ENCODE assay signal across 9 cellular contexts in genomic region chr1:146039844-146040194, GRCh38. TPM values are rescaled to one million over a fixed set of nuclear protein-coding genes. Genes with fewer than 3 reads are reported as not detected.
DNase-seq lines count a peak whose midpoint lies in the region; ATAC-seq and TF ChIP-seq lines count a peak whose summit lies in the region.
"Had no signal": no experiment of that assay in that cellular context is flagged by ENCODE, and none has a peak within 500 bp of the region (broad histone marks: within the 10 kb centered on the region; RNA-seq: fewer than 3 reads in every experiment).

No MANE protein-coding gene starts in this region.

- TF ChIP-seq POLR2A in Peyer's patch (IDR thresholded peaks at IDR 0.05), result no peak

- no peak for TF ChIP-seq CTCF in SK-N-SH (IDR thresholded peaks at IDR 0.05)
- no peak for TF ChIP-seq CTCF in Peyer's patch (IDR thresholded peaks at IDR 0.05)

- CTCF ChIA-PET in SK-N-SH (lab: Yijun Ruan, JAX), result interaction anchor here (0.7 to 3.1 kb wide), 5 partner anchors 8 to 148 kb away, joined by 3 to 11 read pairs (median 4); no protein-coding TSS in a partner anchor

- H4K20me1 ChIP-seq in SK-N-SH (ENCODE audit: insufficient read depth), result no peaks in the 10 kb centered on the region; the same call in 1 of the 2 replicates

- H3K27me3 ChIP-seq in SK-N-SH (ENCODE audit: insufficient read depth) (no peaks in the 10 kb centered on the region), iPS-15b (ENCODE audit: control insufficient read depth, insufficient read depth, low read length) (no peaks in the 10 kb centered on the region), aorta (ENCODE audit: control insufficient read depth in 1 of 2, insufficient read depth in 2 of 2, low read length in 1 of 2) (no peaks in the 10 kb centered on the region), Peyer's patch (no peaks in the 10 kb centered on the region)

- H3K4me1 ChIP-seq in SK-N-SH (ENCODE audit: control insufficient read depth in 1 of 2, insufficient read depth in 2 of 2, low read depth in 1 of 2, low read length in 1 of 2) (peaks cover 0 to 2% of the 10 kb centered on the region in 2 experiments; a peak in 2 of 4 replicates), iPS-15b (ENCODE audit: control insufficient read depth, insufficient read depth, low read length) (peaks cover under 1% of the 10 kb centered on the region), aorta (ENCODE audit: control insufficient read depth in 1 of 2, insufficient read depth in 2 of 2, low read length in 2 of 2) (no peaks in the 10 kb centered on the region), Peyer's patch (peaks cover 0 to 13% (median 3%) of the 10 kb centered on the region in 4 donors)

- no peak for TF ChIP-seq RAD21 in SK-N-SH (IDR thresholded peaks at IDR 0.05; ENCODE audit: low read length)

- WGBS in SK-N-SH (ENCODE audit: low lambda C conversion rate), result 44% methylated on average over 9 of the region's 9 CpGs
- 33 to 40% methylated on average over 9 of the region's 9 CpGs for WGBS in aorta, 2 donors

- no peaks in the 10 kb centered on the region for H3K79me2 ChIP-seq in SK-N-SH (ENCODE audit: insufficient read depth)

- H3K9ac ChIP-seq in SK-N-SH (peak overlapping the region; percentile 86; the same call in 1 of the 2 replicates), SK-N-MC (ENCODE audit: insufficient read length) (no peak overlapping the region), iPS-15b (ENCODE audit: low read depth, low read length) (no peak overlapping the region)

- no peaks in the 10 kb centered on the region for H3K9me2 ChIP-seq in SK-N-SH

- peak overlapping the region; percentile 53; the same call in 1 of the 2 replicates for H2AFZ ChIP-seq in SK-N-SH (ENCODE audit: low read depth)

- TF ChIP-seq EP300 in SK-N-SH (IDR thresholded peaks at IDR 0.05; ENCODE audit: borderline replicate concordance in 1 of 2, low read depth in 1 of 2, low read length in 1 of 2), result no peak

- H3K27ac ChIP-seq in SK-N-SH (ENCODE audit: low read depth in 2 of 2, low read length in 1 of 2) (peak overlapping the region in 1 of 2 experiments; percentile 88; a peak in 1 of 4 replicates), SK-N-MC (peak overlapping the region; percentile 30; the same call in 1 of the 2 replicates), aorta (ENCODE audit: low read depth in 1 of 2, low read length in 2 of 2) (peak overlapping the region in 1 of 2 donors; percentile 62), Peyer's patch (peak overlapping the region in 2 of 4 donors; percentile 82 to 88)

- DNase-seq in SK-N-SH (no peak), SK-N-MC (ENCODE audit: low read depth, low spot score) (no peak), superior temporal gyrus (ENCODE audit: extremely low spot score) (peak; percentile 48), NCI-H446 treated with DMSO at 0.1 percent for 48 hours (lab: John Stamatoyannopoulos, UW) (no peak), aorta (no peak), Peyer's patch (no peak)

- H3K4me2 ChIP-seq in SK-N-SH, result peak overlapping the region; percentile 92

- H3K36me3 ChIP-seq in SK-N-SH (replicated peaks in 1 of 2; ENCODE audit: control insufficient read depth in 1 of 2, insufficient read depth in 2 of 2, low read length in 1 of 2) (no peaks in the 10 kb centered on the region), SK-N-MC (ENCODE audit: insufficient read depth, low read length) (no peaks in the 10 kb centered on the region), iPS-15b (ENCODE audit: control insufficient read depth, insufficient read depth, low read length) (no peaks in the 10 kb centered on the region), aorta (ENCODE audit: control insufficient read depth in 1 of 2, insufficient read depth in 2 of 2, low read length in 1 of 2) (no peaks in the 10 kb centered on the region), Peyer's patch (no peaks in the 10 kb centered on the region)

- peaks cover 49% of the 10 kb centered on the region for H3F3A ChIP-seq in SK-N-SH (replicated peaks; ENCODE audit: insufficient read depth)

- POLR2A ChIA-PET in SK-N-SH (lab: Yijun Ruan, JAX), result interaction anchor here (5.4 kb wide), 1 partner anchor 12 kb away, joined by 35 read pairs; no protein-coding TSS in a partner anchor

- H3K9me3 ChIP-seq in SK-N-SH, result no peaks in the 10 kb centered on the region
- no peaks in the 10 kb centered on the region for H3K9me3 ChIP-seq in SK-N-MC (ENCODE audit: low read depth, low read length)
- H3K9me3 ChIP-seq in iPS-15b (ENCODE audit: control insufficient read depth, insufficient read depth, low read length), result no peaks in the 10 kb centered on the region
- no peaks in the 10 kb centered on the region for H3K9me3 ChIP-seq in aorta (ENCODE audit: control insufficient read depth, low read length)
- no peaks in the 10 kb centered on the region for H3K9me3 ChIP-seq in Peyer's patch

- intact Hi-C loops in aorta (cut with DNase I), result no loop called here

- H3K4me3 ChIP-seq in SK-N-SH (ENCODE audit: low read depth in 2 of 2, low read length in 1 of 2) (peak overlapping the region; percentile 64 to 91), SK-N-MC (no peak overlapping the region), iPS-15b (ENCODE audit: low read depth, low read length) (peak overlapping the region; percentile 99), aorta (ENCODE audit: low read length in 2 of 2) (no peak overlapping the region), Peyer's patch (peak overlapping the region in 1 of 4 donors; percentile 58)

- ATAC-seq in SK-N-SH treated with all-trans-retinoic acid at 6 μM for 48 hours, result no peak
- no peak for ATAC-seq in aorta (ENCODE audit: low FRiP score)

TF ChIP-seq in SK-N-SH, 30 proteins besides CTCF, POLR2A, EP300 and RAD21:
- TF ChIP-seq RXRA (IDR thresholded peaks at IDR 0.05; ENCODE audit: borderline replicate concordance, low read depth) (no peak), FOXM1 (IDR thresholded peaks at IDR 0.05; ENCODE audit: low read depth) (no peak), RCOR1 (IDR thresholded peaks at IDR 0.05; ENCODE audit: low read length) (no peak), MAX (IDR thresholded peaks at IDR 0.05; ENCODE audit: low read depth) (no peak), USF1 (IDR thresholded peaks at IDR 0.05; ENCODE audit: borderline replicate concordance, low read depth) (no peak)
TF ChIP-seq in SK-N-SH: peak in this region for 0.

TF ChIP-seq in SK-N-SH treated with all-trans-retinoic acid at 6 μM for 48 hours, 23 proteins besides CTCF, POLR2A, EP300 and RAD21:
- no peak for TF ChIP-seq ZNF565 (CRISPR knock-in tag; conservative IDR thresholded peaks at IDR 0.05; ENCODE audit: low read depth)
- TF ChIP-seq ARNTL (CRISPR knock-in tag; IDR thresholded peaks at IDR 0.05; ENCODE audit: borderline replicate concordance, low read depth), result no peak

RNA-seq across cellular contexts. Expression of gene HJV, which starts 18.3 kb away (rescaled TPM):
- polyA plus RNA-seq in SK-N-SH (2012; rRNA removed) (0.05 TPM in 1 of 2 replicates, not detected in the other), aorta (not detected)
- polyA plus RNA-seq in SK-N-SH (2012; cell fraction: cytosol; rRNA removed), result 0.10 TPM in 1 of 2 replicates, not detected in the other
- polyA plus RNA-seq in SK-N-SH (2012; cell fraction: nucleus; rRNA removed), result not detected in 2 replicates
- total RNA-seq in aorta (not detected), Peyer's patch (not detected)
- polyA plus RNA-seq: AG04450 had no signal

RNA-seq across cellular contexts. Expression of gene TXNIP, which starts 43.4 kb away (rescaled TPM):
- polyA plus RNA-seq in SK-N-SH (2012; rRNA removed) (44.6 and 77.3 TPM in 2 replicates), aorta (100 to 1,000 TPM in 1 of 2 donors, 10 to 100 TPM in 1; 83.1 to 169 TPM)
- polyA plus RNA-seq in SK-N-SH (2012; cell fraction: cytosol; rRNA removed), result 60.3 and 73.3 TPM in 2 replicates
- polyA plus RNA-seq in SK-N-SH (2012; cell fraction: nucleus; rRNA removed), result 41.9 and 93.1 TPM in 2 replicates
- total RNA-seq in aorta (100 to 1,000 TPM; 354 to 536 TPM), Peyer's patch (1,000 to 10,000 TPM in 2 of 4 donors, 100 to 1,000 TPM in 2; 313 to 1,366 (median 694) TPM)

Comparison
In these comparisons a context has a peak if more than half of its experiments do, and no peak if none do; other contexts are left out.
1. H3K4me3 ChIP-seq: peak in SK-N-SH (2 of 2) and iPS-15b (single experiment); none in SK-N-MC (single experiment) and aorta (0 of 2).